1 cellular context compared by ENCODE assay signal in the genomic region with DNA sequence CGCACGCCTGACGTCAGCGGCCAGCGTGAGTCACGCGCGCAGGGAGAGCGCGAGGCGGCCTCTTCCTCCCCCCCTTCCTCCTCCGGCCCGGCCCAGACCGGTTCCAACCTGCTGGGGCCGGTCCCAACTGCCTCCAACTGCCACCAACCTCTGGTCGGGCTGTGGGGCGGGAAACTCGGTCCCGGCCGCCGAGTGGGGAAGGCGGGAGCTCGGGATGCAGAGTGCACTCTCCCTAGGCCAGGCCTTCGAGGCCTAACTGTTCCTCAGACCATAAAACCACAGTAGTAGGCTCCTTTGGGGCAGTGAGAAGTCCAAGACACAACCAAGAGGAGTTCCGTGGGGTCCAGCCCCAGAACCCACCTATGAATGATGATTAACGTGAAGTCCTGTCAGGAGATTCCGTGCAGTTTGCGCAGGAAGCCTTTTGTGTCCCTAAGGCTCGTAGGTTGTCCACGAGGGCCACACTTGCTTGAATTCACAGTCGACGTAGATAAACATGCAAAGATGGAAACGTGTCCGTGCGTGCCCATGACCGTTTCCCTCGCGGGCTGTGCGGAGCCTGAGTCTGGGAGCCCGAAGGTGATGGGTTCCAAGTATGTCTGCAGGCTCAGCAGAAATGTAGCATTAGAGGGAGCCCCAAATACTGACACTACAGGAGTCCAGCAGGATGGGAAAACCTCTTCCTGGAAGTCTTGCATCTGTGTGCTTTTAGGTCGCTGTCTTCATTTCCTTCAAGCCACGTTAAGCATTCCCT.
TF ChIP-seq lines count a peak whose summit lies in the region.

No MANE protein-coding gene starts in this region.

TF ChIP-seq in endothelial cell of umbilical vein, 7 proteins besides CTCF, POLR2A, EP300 and RAD21:
- peak; percentile 65 for TF ChIP-seq FOS (IDR thresholded peaks at IDR 0.05; ENCODE audit: borderline replicate concordance, insufficient read depth, low read length)
- no peak for TF ChIP-seq EZH2 (IDR thresholded peaks at IDR 0.05; ENCODE audit: borderline replicate concordance, low read depth, low read length, severe bottlenecking)
- peak; percentile 21 for TF ChIP-seq JUN (IDR thresholded peaks at IDR 0.05; ENCODE audit: borderline replicate concordance, insufficient read depth, insufficient read length, low read depth)
- TF ChIP-seq MYC (IDR thresholded peaks at IDR 0.05; ENCODE audit: low read depth, low read length): peak; percentile 79
- no peak for TF ChIP-seq GATA2 (IDR thresholded peaks at IDR 0.05; ENCODE audit: insufficient read depth, insufficient read length, low read depth, low read length)
- TF ChIP-seq, protein P1, sequence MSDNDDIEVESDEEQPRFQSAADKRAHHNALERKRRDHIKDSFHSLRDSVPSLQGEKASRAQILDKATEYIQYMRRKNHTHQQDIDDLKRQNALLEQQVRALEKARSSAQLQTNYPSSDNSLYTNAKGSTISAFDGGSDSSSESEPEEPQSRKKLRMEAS (IDR thresholded peaks at IDR 0.05; ENCODE audit: insufficient read depth, insufficient read length): peak; percentile 36
- TF ChIP-seq POLR2AphosphoS5 (IDR thresholded peaks at IDR 0.05; ENCODE audit: insufficient read depth, low read depth, low read length): peak; percentile 92
